9 cellular contexts compared by ENCODE assay signal in genomic region chr3:16448691-16449090, GRCh38.
DNase-seq lines count a peak whose midpoint lies in the region.
"Had no signal": no experiment of that assay in that cellular context is flagged by ENCODE, and none has a peak within 500 bp of the region (broad histone marks: within the 10 kb centered on the region; RNA-seq: fewer than 3 reads in every experiment).

No MANE protein-coding gene starts in this region.

- H3K27me3 ChIP-seq in MG63 (no peaks in the 10 kb centered on the region), subcutaneous abdominal adipose tissue (ENCODE audit: control insufficient read depth in 5 of 5, insufficient read depth in 4 of 5, low read length in 5 of 5) (no peaks in the 10 kb centered on the region)

- H3K27ac ChIP-seq in mesodermal cell (ENCODE audit: low read depth, low read length, severe bottlenecking) (peak overlapping the region; percentile 25), subcutaneous abdominal adipose tissue (ENCODE audit: low read depth, low read length) (peak overlapping the region; percentile 91)
- H3K27ac ChIP-seq: HL-60 had no signal

- H3K9ac ChIP-seq in subcutaneous abdominal adipose tissue (ENCODE audit: low read length in 5 of 5): peak overlapping the region in 1 of 5 donors; percentile 15

- H3K36me3 ChIP-seq in MG63 (no peaks in the 10 kb centered on the region), mesodermal cell (ENCODE audit: control insufficient read depth, insufficient read depth, low read length) (no peaks in the 10 kb centered on the region), subcutaneous abdominal adipose tissue (ENCODE audit: control insufficient read depth in 5 of 5, insufficient read depth in 5 of 5, low read length in 5 of 5) (peaks cover 0 to 10% (median 5%) of the 10 kb centered on the region in 5 donors)

- H3K4me3 ChIP-seq in MG63 (no peak overlapping the region), mesodermal cell (ENCODE audit: extremely low read depth, insufficient read depth, low read length, poor library complexity, severe bottlenecking) (no peak overlapping the region), subcutaneous abdominal adipose tissue (ENCODE audit: low read depth in 1 of 5, low read length in 5 of 5) (no peak overlapping the region)

- DNase-seq in G401 (ENCODE audit: low spot score) (peak; percentile 5), MG63 (peak; percentile 95), cerebellar cortex (ENCODE audit: low spot score) (peak; percentile 5), KG1 (lab: John Stamatoyannopoulos, UW) (no peak), NCI-H1092 treated with DMSO at 0.1 percent for 48 hours (lab: John Stamatoyannopoulos, UW) (no peak), SIG-M5 treated with dmso at 0.1 percent for 504 hours (lab: John Stamatoyannopoulos, UW; ENCODE audit: unreplicated experiment) (no peak)

- WGBS in mesodermal cell (ENCODE audit: insufficient coverage in 2 of 2), 2 experiments: 30 to 33% methylated on average over 2 to 4 of the region's 6 CpGs

- in situ Hi-C loops in G401 (cut with HindIII; ENCODE audit: low sequenced_read_pairs): no loop called here

- H3K4me1 ChIP-seq in mesodermal cell (ENCODE audit: control insufficient read depth, insufficient read depth, low read length, poor library complexity, severe bottlenecking) (peaks cover 14% of the 10 kb centered on the region), subcutaneous abdominal adipose tissue (ENCODE audit: control insufficient read depth in 5 of 5, insufficient read depth in 5 of 5, low read length in 5 of 5) (peaks cover 2 to 17% (median 17%) of the 10 kb centered on the region in 5 donors)

- H3K9me3 ChIP-seq in MG63 (no peaks in the 10 kb centered on the region), mesodermal cell (ENCODE audit: control insufficient read depth, low read length) (no peaks in the 10 kb centered on the region), subcutaneous abdominal adipose tissue (ENCODE audit: control insufficient read depth in 5 of 5, low read length in 5 of 5) (no peaks in the 10 kb centered on the region)

Comparison
In these comparisons a context has a peak if more than half of its experiments do, and no peak if none do; other contexts are left out.
1. DNase-seq: peak in G401 (single experiment), MG63 (single experiment) and cerebellar cortex (single experiment); none in KG1 (single experiment), NCI-H1092 treated with DMSO at 0.1 percent for 48 hours (single experiment) and SIG-M5 treated with dmso at 0.1 percent for 504 hours (single experiment).